In the genomic region with DNA sequence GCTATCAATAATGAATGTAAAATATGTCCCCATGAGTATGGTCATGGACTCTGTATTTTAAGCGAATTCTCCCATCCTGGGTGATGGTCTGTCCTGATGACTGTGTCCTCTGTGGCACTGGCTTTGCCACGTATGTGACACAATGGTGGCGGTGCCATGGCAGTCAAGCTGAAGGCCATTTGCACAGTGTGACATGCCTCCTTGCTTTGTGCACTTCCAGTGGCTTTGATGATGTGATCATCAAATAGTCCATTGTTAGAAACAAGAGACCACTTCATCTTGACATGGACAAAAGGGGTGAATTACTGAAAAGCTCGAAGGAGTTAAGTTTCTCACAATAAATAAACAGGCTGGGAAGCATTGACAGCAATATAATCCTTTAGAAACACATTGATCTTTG, we compare ENCODE assay signal across 26 cellular contexts.
"Had no signal": no experiment of that assay in that cellular context is flagged by ENCODE, and none has a peak within 500 bp of the region (broad histone marks: within the 10 kb centered on the region; RNA-seq: fewer than 3 reads in every experiment).

No MANE protein-coding gene starts in this region.

- H3K27ac ChIP-seq: brain microvascular endothelial cell, KMS-11, Peyer's patch, RWPE1, SJCRH30 had no signal

- H3K4me1 Mint-ChIP-seq: activated naive CD8-positive, alpha-beta T cell treated with anti-CD3 and anti-CD28 coated beads, Interleukin-2, amount 50 U/mL, for 24 hours had no signal

- H3K36me3 ChIP-seq: brain microvascular endothelial cell, Peyer's patch had no signal

- H3K36me3 Mint-ChIP-seq: activated naive CD4-positive, alpha-beta T cell treated with anti-CD3 and anti-CD28 coated beads, Interleukin-2, amount 50 U/mL, for 72 hours had no signal

- H3K9me3 ChIP-seq: Peyer's patch, SJCRH30, SK-N-SH had no signal

- H3K4me1 ChIP-seq: SJCRH30 had no signal

- H3K4me3 Mint-ChIP-seq: activated CD8-positive, alpha-beta T cell treated with anti-CD3 and anti-CD28 coated beads for 36 hours; activated naive CD8-positive, alpha-beta T cell treated with anti-CD3 and anti-CD28 coated beads, Interleukin-2, amount 50 U/mL, for 24 hours; activated T-cell treated with anti-CD3 and anti-CD28 coated beads, Interleukin-2, amount 50 U/mL, for 24 hours; activated T-helper 1 cell treated with anti-CD3 and anti-CD28 coated beads, Interleukin-12 subunit alpha, Interleukin-12 subunit beta, Interleukin-2, Interleukin-4 antibody, amounts not matched to agents 30 ng/mL and 10 ng/mL and 1 ng/mL, durations not matched to agents 14 hours and 24 hours and 36 hours had no signal

- H3K27me3 ChIP-seq: brain microvascular endothelial cell, Peyer's patch, SJCRH30 had no signal

- H3K4me3 ChIP-seq: Peyer's patch, SJCRH30 had no signal

- H3K9me3 Mint-ChIP-seq: activated CD8-positive, alpha-beta T cell treated with anti-CD3 and anti-CD28 coated beads for 36 hours; activated naive CD4-positive, alpha-beta T cell treated with anti-CD3 and anti-CD28 coated beads, Interleukin-2, amount 50 U/mL, for 72 hours; activated naive CD8-positive, alpha-beta T cell treated with anti-CD3 and anti-CD28 coated beads, Interleukin-2, amount 50 U/mL, for 24 hours; activated T-cell treated with anti-CD3 and anti-CD28 coated beads, Interleukin-2, amount 50 U/mL, for 24 hours; activated T-helper 1 cell treated with anti-CD3 and anti-CD28 coated beads, Interleukin-12 subunit alpha, Interleukin-12 subunit beta, Interleukin-2, Interleukin-4 antibody, amounts not matched to agents 30 ng/mL and 10 ng/mL and 1 ng/mL, durations not matched to agents 14 hours and 24 hours and 36 hours had no signal

- H3K27ac Mint-ChIP-seq: activated CD8-positive, alpha-beta T cell treated with anti-CD3 and anti-CD28 coated beads for 36 hours; activated naive CD4-positive, alpha-beta T cell treated with anti-CD3 and anti-CD28 coated beads, Interleukin-2, amount 50 U/mL, for 72 hours; activated naive CD8-positive, alpha-beta T cell treated with anti-CD3 and anti-CD28 coated beads, Interleukin-2, amount 50 U/mL, for 24 hours; activated T-cell treated with anti-CD3 and anti-CD28 coated beads, Interleukin-2, amount 50 U/mL, for 24 hours; activated T-helper 1 cell treated with anti-CD3 and anti-CD28 coated beads, Interleukin-12 subunit alpha, Interleukin-12 subunit beta, Interleukin-2, Interleukin-4 antibody, amounts not matched to agents 30 ng/mL and 10 ng/mL and 1 ng/mL, durations not matched to agents 14 hours and 24 hours and 36 hours had no signal

- H3K4me2 ChIP-seq: KMS-11, SK-N-SH had no signal

- FAIRE-seq: astrocyte, HepG2 had no signal

- H3K9ac ChIP-seq: KMS-11, SK-N-SH had no signal

- DNase-seq: activated CD4-positive, alpha-beta T cell treated with anti-CD3 and anti-CD28 coated beads for 4 hours; activated CD8-positive, alpha-beta memory T cell treated with anti-CD3 and anti-CD28 coated beads, Interleukin-2, amount 50 U/mL, for 48 hours; activated CD8-positive, alpha-beta T cell treated with anti-CD3 and anti-CD28 coated beads for 36 hours; activated effector memory CD4-positive, alpha-beta T cell treated with anti-CD3 and anti-CD28 coated beads, Interleukin-2, amount 50 U/mL, for 16 hours; activated naive CD4-positive, alpha-beta T cell treated with Interleukin-2 at 50 U/mL for 16 hours; activated naive CD8-positive, alpha-beta T cell treated with anti-CD3 and anti-CD28 coated beads, Interleukin-2, amount 50 U/mL, for 24 hours; activated T-cell treated with anti-CD3 and anti-CD28 coated beads, Interleukin-2, amount 50 U/mL, for 24 hours; amniotic stem cell; brain microvascular endothelial cell; NCI-H1092; NCI-H1417; NCI-H1930; NCI-H345; NCI-H510A; NCI-H526 treated with DMSO at 0.1 percent for 48 hours; Peyer's patch; Right ventricle myocardium superior; SJCRH30; SK-N-SH; T-helper 1 cell had no signal
